Comparison of ENCODE assay signal across 12 cellular contexts in genomic region chr7:128832880-128833147, GRCh38. TPM values are rescaled to one million over a fixed set of nuclear protein-coding genes. Genes with fewer than 3 reads are reported as not detected.
A peak's percentile ranks its signal among the peaks of the same experiment; 100 is the strongest.
DNase-seq lines count a peak whose midpoint lies in the region; ATAC-seq and TF ChIP-seq lines count a peak whose summit lies in the region.
"Had no signal": no experiment of that assay in that cellular context is flagged by ENCODE, and none has a peak within 500 bp of the region (broad histone marks: within the 10 kb centered on the region; RNA-seq: fewer than 3 reads in every experiment).

No MANE protein-coding gene starts in this region.

- POLR2A ChIA-PET in IMR-90 (lab: Charles Lee; ENCODE audit: unreplicated experiment) = interaction anchor here (0.9 to 1.9 kb wide), 4 partner anchors 77 to 356 kb away, joined by 3 to 12 read pairs (median 3); partner anchors contain the start of genes CALU and SMO

- H2AFZ ChIP-seq in IMR-90 (replicated peaks; ENCODE audit: low read length, poor library complexity) = peak overlapping the region; percentile 24

- H3K9ac ChIP-seq in IMR-90 (ENCODE audit: low read depth, low read length) (peak overlapping the region; percentile 87), duodenal mucosa (ENCODE audit: low read depth in 1 of 2, low read length in 2 of 2) (no peak overlapping the region), muscle layer of colon (ENCODE audit: low read length) (peak overlapping the region; percentile 46)

- H3K27ac ChIP-seq in IMR-90 (ENCODE audit: insufficient read depth, low read length) (peak overlapping the region; percentile 95), duodenal mucosa (ENCODE audit: low read depth, low read length) (peak overlapping the region; percentile 32), muscle layer of colon (ENCODE audit: low read depth, low read length) (peak overlapping the region; percentile 96), tibial artery (peak overlapping the region; percentile 90 to 95)
- H3K27ac ChIP-seq: VCaP had no signal

- no TSS peak for BruUV-seq in IMR-90 (replicated peaks; lab: Mats Ljungman, UMichigan)

- peak overlapping the region; percentile 90 for H2BK5ac ChIP-seq in IMR-90 (ENCODE audit: low read depth, low read length, poor library complexity, severe bottlenecking)

- H3K27me3 ChIP-seq in IMR-90 (ENCODE audit: control insufficient read depth, insufficient read depth, low read length) = no peaks in the 10 kb centered on the region
- peaks cover 24 to 32% of the 10 kb centered on the region in 2 donors for H3K27me3 ChIP-seq in duodenal mucosa (ENCODE audit: control insufficient read depth in 1 of 2, insufficient read depth in 2 of 2, low read length in 2 of 2)
- H3K27me3 ChIP-seq in muscle layer of colon (ENCODE audit: control insufficient read depth in 1 of 2, insufficient read depth in 2 of 2, low read length in 2 of 2) = no peaks in the 10 kb centered on the region
- H3K27me3 ChIP-seq in tibial artery = no peaks in the 10 kb centered on the region

- H2AK9ac ChIP-seq in IMR-90 (replicated peaks; ENCODE audit: low read depth, low read length, poor library complexity) = peak overlapping the region; percentile 88

- H4K20me1 ChIP-seq in IMR-90 (ENCODE audit: insufficient read depth, low read length) = peaks cover 85% of the 10 kb centered on the region

- in situ Hi-C loops in IMR-90 (cut with MboI; ENCODE audit: low sequenced_read_pairs) = no loop called here

- peaks cover 5% of the 10 kb centered on the region; the same call in 1 of the 2 replicates for H3K9me1 ChIP-seq in IMR-90 (ENCODE audit: insufficient read depth, low read length)

- peaks cover 35% of the 10 kb centered on the region for H3K4me1 ChIP-seq in IMR-90 (ENCODE audit: control insufficient read depth, insufficient read depth, low read length)
- H3K4me1 ChIP-seq in duodenal mucosa (ENCODE audit: control insufficient read depth in 1 of 2, insufficient read depth in 2 of 2, low read length in 2 of 2) = peaks cover 0 to 16% of the 10 kb centered on the region in 2 donors
- peaks cover 61% of the 10 kb centered on the region for H3K4me1 ChIP-seq in muscle layer of colon (ENCODE audit: insufficient read depth, low read length)
- peaks cover 0 to 81% (median 61%) of the 10 kb centered on the region in 4 donors for H3K4me1 ChIP-seq in tibial artery

- H3K4me3 ChIP-seq in IMR-90 (ENCODE audit: insufficient read depth, low read depth, low read length) (peak overlapping the region; percentile 99), duodenal mucosa (ENCODE audit: low read depth in 1 of 2, low read length in 2 of 2) (peak overlapping the region in 1 of 2 donors; percentile 15), muscle layer of colon (ENCODE audit: low read depth in 1 of 2, low read length in 2 of 2) (peak overlapping the region; percentile 48 to 94), tibial artery (peak overlapping the region; percentile 58 to 78)

- no peak for TF ChIP-seq POLR2A in IMR-90 (IDR thresholded peaks at IDR 0.05; ENCODE audit: low read depth, low read length)

- TF ChIP-seq RAD21 in IMR-90 (IDR thresholded peaks at IDR 0.05; ENCODE audit: low read length) = no peak

- TF ChIP-seq CTCF in IMR-90 (conservative IDR thresholded peaks at IDR 0.05; ENCODE audit: low read depth, low read length) (no peak), tibial artery (IDR thresholded peaks at IDR 0.05) (no peak)

- H4K91ac ChIP-seq in IMR-90 (ENCODE audit: insufficient read depth, low read depth, low read length) = peak overlapping the region; percentile 76

- peak overlapping the region; percentile 66; the same call in 1 of the 2 replicates for H2BK120ac ChIP-seq in IMR-90 (ENCODE audit: low read depth, low read length)

- H2BK15ac ChIP-seq in IMR-90 (ENCODE audit: low read depth, low read length) = no peak overlapping the region

- CTCF ChIA-PET in IMR-90 (lab: Yijun Ruan, JAX) = interaction anchor here (0.9 kb wide), 1 partner anchor 224 kb away, joined by 3 read pairs; no protein-coding TSS in a partner anchor

- ATAC-seq in IMR-90 (ENCODE audit: low read depth) (no peak), HG03175 (IDR thresholded peaks at IDR 0.05; ENCODE audit: unreplicated experiment) (no peak)
- ATAC-seq: esophagus mucosa had no signal

- H3K56ac ChIP-seq in IMR-90 (ENCODE audit: extremely low read depth, insufficient read depth, low read length) = peak overlapping the region; percentile 81; the same call in 1 of the 2 replicates

- peak overlapping the region; percentile 72 for H3K14ac ChIP-seq in IMR-90 (replicated peaks; ENCODE audit: low read depth, low read length)

- intact Hi-C loops in IMR-90 (cut with micrococcal nuclease) = loop anchor here (5.0 kb wide), 1 partner anchor 91 kb away; no protein-coding TSS in a partner anchor
- intact Hi-C loops in tibial artery (cut with DNase I; ENCODE audit: low total_unique reads) = no loop called here

- dilution Hi-C loops in IMR-90 (cut with HindIII; ENCODE audit: low sequenced_read_pairs, unreplicated experiment) = no loop called here

- H2AK5ac ChIP-seq in IMR-90 (ENCODE audit: low read depth, low read length) = peak overlapping the region; percentile 24

- H3K23ac ChIP-seq in IMR-90 (ENCODE audit: low read depth, low read length) = peak overlapping the region; percentile 55

- H3K4me2 ChIP-seq in IMR-90 (ENCODE audit: low read depth, low read length) = peak overlapping the region; percentile 95

- peak overlapping the region; percentile 49 to 62; a peak in 2 of 4 replicates for H4K8ac ChIP-seq in IMR-90 (ENCODE audit: low read depth in 2 of 2, low read length in 2 of 2)

- H3K36me3 ChIP-seq in IMR-90 (ENCODE audit: control insufficient read depth, insufficient read depth, low read length) (peaks cover 29% of the 10 kb centered on the region), duodenal mucosa (ENCODE audit: control insufficient read depth in 1 of 2, insufficient read depth in 2 of 2, low read length in 2 of 2) (no peaks in the 10 kb centered on the region), muscle layer of colon (ENCODE audit: insufficient read depth, low read length) (peaks cover 29% of the 10 kb centered on the region), tibial artery (peaks cover 5 to 13% (median 12%) of the 10 kb centered on the region in 3 donors)

- peak overlapping the region; percentile 74 for H4K5ac ChIP-seq in IMR-90 (ENCODE audit: low read depth, low read length)

- DNase-seq in IMR-90 (no peak), tibial artery (no peak), T-helper 9 cell (no peak), NCI-H1694 (lab: John Stamatoyannopoulos, UW) (no peak)
- DNase-seq: DND-41, NCI-H1436 had no signal

- H2BK20ac ChIP-seq in IMR-90 (ENCODE audit: low read depth, low read length) = no peak overlapping the region

- H3K9me3 ChIP-seq in IMR-90 (ENCODE audit: control insufficient read depth, insufficient read depth, low read length) (no peaks in the 10 kb centered on the region), duodenal mucosa (ENCODE audit: control insufficient read depth in 1 of 2, low read length in 2 of 2) (no peaks in the 10 kb centered on the region), muscle layer of colon (ENCODE audit: low read length) (no peaks in the 10 kb centered on the region), tibial artery (no peaks in the 10 kb centered on the region)

- WGBS in IMR-90 (ENCODE audit: extremely low coverage in 2 of 2, insufficient read length in 1 of 2), 2 experiments = no CpG with 5 or more reads among the region's 2 CpGs

- peaks cover 5 to 62% of the 10 kb centered on the region in 2 experiments; a peak in 3 of 4 replicates for H3K79me1 ChIP-seq in IMR-90 (ENCODE audit: low read depth in 1 of 2, low read length in 2 of 2)

- H3K4ac ChIP-seq in IMR-90 (ENCODE audit: low read depth, low read length) = peak overlapping the region; percentile 59

- H3K18ac ChIP-seq in IMR-90 (ENCODE audit: low read depth, low read length) = peak overlapping the region; percentile 77

TF ChIP-seq in IMR-90, 13 proteins besides CTCF, POLR2A, EP300 and RAD21:
- TF ChIP-seq CEBPB (IDR thresholded peaks at IDR 0.05; ENCODE audit: low read depth, low read length) = no peak
- no peak for TF ChIP-seq SMC3 (IDR thresholded peaks at IDR 0.05; ENCODE audit: low read depth, low read length)
- TF ChIP-seq NFE2L2 (IDR thresholded peaks at IDR 0.05; ENCODE audit: low read depth, low read length) = no peak
- no peak for TF ChIP-seq USF2 (IDR thresholded peaks at IDR 0.05; ENCODE audit: low read depth, low read length)

RNA-seq across cellular contexts. Expression of gene FLNC, which starts 2.6 kb away (rescaled TPM):
- total RNA-seq in IMR-90 (2012; rRNA removed) = 116 and 139 TPM in 2 replicates
- polyA plus RNA-seq in IMR-90 (2012; rRNA removed) = 154 and 167 TPM in 2 replicates
- 67.5 and 137 TPM in 2 replicates for polyA plus RNA-seq in IMR-90 (2012; cell fraction: cytosol; rRNA removed)
- polyA plus RNA-seq in IMR-90 (2012; cell fraction: nucleus; rRNA removed; ENCODE audit: low replicate concordance) = 165 and 525 TPM in 2 replicates

RNA-seq across cellular contexts. Expression of gene ATP6V1F, which starts 29.8 kb away (rescaled TPM):
- 61.1 and 104 TPM in 2 replicates for total RNA-seq in IMR-90 (2012; rRNA removed)
- 321 and 346 TPM in 2 replicates for polyA plus RNA-seq in IMR-90 (2012; rRNA removed)
- polyA plus RNA-seq in IMR-90 (2012; cell fraction: cytosol; rRNA removed) = 128 and 421 TPM in 2 replicates
- 84.2 and 106 TPM in 2 replicates for polyA plus RNA-seq in IMR-90 (2012; cell fraction: nucleus; rRNA removed; ENCODE audit: low replicate concordance)

RNA-seq across cellular contexts. Expression of gene CCDC136, which starts 41.0 kb away (rescaled TPM):
- 7.7 and 8.3 TPM in 2 replicates for total RNA-seq in IMR-90 (2012; rRNA removed)
- 15.1 and 18.0 TPM in 2 replicates for polyA plus RNA-seq in IMR-90 (2012; rRNA removed)
- 5.3 and 5.9 TPM in 2 replicates for polyA plus RNA-seq in IMR-90 (2012; cell fraction: cytosol; rRNA removed)
- polyA plus RNA-seq in IMR-90 (2012; cell fraction: nucleus; rRNA removed; ENCODE audit: low replicate concordance) = 41.0 and 106 TPM in 2 replicates

RNA-seq across cellular contexts. Expression of gene OPN1SW, which starts 57.2 kb away (rescaled TPM):
- not detected in 2 replicates for total RNA-seq in IMR-90 (2012; rRNA removed)
- not detected in 2 replicates for polyA plus RNA-seq in IMR-90 (2012; rRNA removed)
- 0.04 TPM in 1 of 2 replicates, not detected in the other for polyA plus RNA-seq in IMR-90 (2012; cell fraction: cytosol; rRNA removed)
- polyA plus RNA-seq in IMR-90 (2012; cell fraction: nucleus; rRNA removed; ENCODE audit: low replicate concordance) = not detected in 2 replicates
- total RNA-seq: esophagus mucosa, mononuclear cell had no signal

Comparison
In these comparisons a context has a peak if more than half of its experiments do, and no peak if none do; other contexts are left out.
1. H3K27ac ChIP-seq: peak in every context shown above with its lines; median percentile 96 in muscle layer of colon; 95 in IMR-90; 92 in tibial artery; 32 in duodenal mucosa.
2. H3K9ac ChIP-seq: peak in IMR-90 (single experiment) and muscle layer of colon (single experiment); none in duodenal mucosa (0 of 2).